Comparison of ENCODE assay signal across 2 cellular contexts in genomic region chr1:67137307-67137753, GRCh38.
A peak's percentile ranks its signal among the peaks of the same experiment; 100 is the strongest.
TF ChIP-seq lines count a peak whose summit lies in the region.

No MANE protein-coding gene starts in this region.

TF ChIP-seq in IMR-90, 13 proteins besides CTCF, POLR2A, EP300 and RAD21:
- TF ChIP-seq MAZ (IDR thresholded peaks at IDR 0.05; ENCODE audit: borderline replicate concordance, low read depth, low read length) (no peak), NFE2L2 (IDR thresholded peaks at IDR 0.05; ENCODE audit: low read depth, low read length) (no peak), BHLHE40 (IDR thresholded peaks at IDR 0.05; ENCODE audit: low read depth, low read length) (no peak), CEBPB (IDR thresholded peaks at IDR 0.05; ENCODE audit: low read depth, low read length) (no peak), FOS (IDR thresholded peaks at IDR 0.05; ENCODE audit: low read depth, low read length) (no peak), MAFK (IDR thresholded peaks at IDR 0.05; ENCODE audit: low read depth, low read length) (no peak), CHD1 (IDR thresholded peaks at IDR 0.05; ENCODE audit: low read depth, low read length) (no peak), SMC3 (IDR thresholded peaks at IDR 0.05; ENCODE audit: low read depth, low read length) (no peak), MXI1 (IDR thresholded peaks at IDR 0.05; ENCODE audit: borderline replicate concordance, low read depth, low read length) (no peak), RCOR1 (IDR thresholded peaks at IDR 0.05; ENCODE audit: insufficient replicate concordance, low read length) (no peak), RFX5 (IDR thresholded peaks at IDR 0.05; ENCODE audit: low read depth, low read length) (no peak)
- TF ChIP-seq, protein P1, sequence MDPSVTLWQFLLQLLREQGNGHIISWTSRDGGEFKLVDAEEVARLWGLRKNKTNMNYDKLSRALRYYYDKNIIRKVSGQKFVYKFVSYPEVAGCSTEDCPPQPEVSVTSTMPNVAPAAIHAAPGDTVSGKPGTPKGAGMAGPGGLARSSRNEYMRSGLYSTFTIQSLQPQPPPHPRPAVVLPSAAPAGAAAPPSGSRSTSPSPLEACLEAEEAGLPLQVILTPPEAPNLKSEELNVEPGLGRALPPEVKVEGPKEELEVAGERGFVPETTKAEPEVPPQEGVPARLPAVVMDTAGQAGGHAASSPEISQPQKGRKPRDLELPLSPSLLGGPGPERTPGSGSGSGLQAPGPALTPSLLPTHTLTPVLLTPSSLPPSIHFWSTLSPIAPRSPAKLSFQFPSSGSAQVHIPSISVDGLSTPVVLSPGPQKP (IDR thresholded peaks at IDR 0.05; ENCODE audit: borderline replicate concordance, low read depth, low read length) = no peak
- TF ChIP-seq, protein P2, sequence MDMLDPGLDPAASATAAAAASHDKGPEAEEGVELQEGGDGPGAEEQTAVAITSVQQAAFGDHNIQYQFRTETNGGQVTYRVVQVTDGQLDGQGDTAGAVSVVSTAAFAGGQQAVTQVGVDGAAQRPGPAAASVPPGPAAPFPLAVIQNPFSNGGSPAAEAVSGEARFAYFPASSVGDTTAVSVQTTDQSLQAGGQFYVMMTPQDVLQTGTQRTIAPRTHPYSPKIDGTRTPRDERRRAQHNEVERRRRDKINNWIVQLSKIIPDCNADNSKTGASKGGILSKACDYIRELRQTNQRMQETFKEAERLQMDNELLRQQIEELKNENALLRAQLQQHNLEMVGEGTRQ (IDR thresholded peaks at IDR 0.05; ENCODE audit: low read depth, low read length) = no peak

TF ChIP-seq in H1, 55 proteins besides CTCF, POLR2A, EP300 and RAD21:
- TF ChIP-seq RXRA (IDR thresholded peaks at IDR 0.05; ENCODE audit: insufficient read depth, low read depth, low read length) = no peak
- TF ChIP-seq, protein P2 (IDR thresholded peaks at IDR 0.05; ENCODE audit: low read length) = peak; percentile 32; the same call in 1 of the 2 replicates
